9 cellular contexts compared by ENCODE assay signal in genomic region chr6:7053125-7053784, GRCh38. TPM values are rescaled to one million over a fixed set of nuclear protein-coding genes. Genes with fewer than 3 reads are reported as not detected.
DNase-seq lines count a peak whose midpoint lies in the region; ATAC-seq, FAIRE-seq and TF ChIP-seq lines count a peak whose summit lies in the region.
"Had no signal": no experiment of that assay in that cellular context is flagged by ENCODE, and none has a peak within 500 bp of the region (broad histone marks: within the 10 kb centered on the region; RNA-seq: fewer than 3 reads in every experiment).

No MANE protein-coding gene starts in this region.

- POLR2A ChIA-PET in K562 (lab: Yijun Ruan, JAX): interaction anchor here (0.5 to 1.6 kb wide), 5 partner anchors 10 to 357 kb away, joined by 3 to 5 read pairs (median 3); no protein-coding TSS in a partner anchor

- ATAC-seq in activated T-cell treated with anti-CD3 and anti-CD28 coated beads, Interleukin-2, amount 50 U/mL, for 72 hours (replicated peaks in 1 of 2): no peak
- 0 out of 3 replicates have a peak, but pooled peaks have one; percentile 4 for ATAC-seq in K562

- H3K79me2 ChIP-seq in K562 (ENCODE audit: control insufficient read depth, insufficient read depth, low read length): no peaks in the 10 kb centered on the region

- TF ChIP-seq EP300 in K562 (IDR thresholded peaks at IDR 0.05; ENCODE audit: low read length) (no peak), tibial nerve (IDR thresholded peaks at IDR 0.05) (no peak)

- no peaks in the 10 kb centered on the region for H4K20me1 ChIP-seq in K562 (replicated peaks; ENCODE audit: control insufficient read depth, insufficient read depth, low read length)

- no peak for TF ChIP-seq CTCF in K562 (IDR thresholded peaks at IDR 0.05 in 2 of 3, conservative IDR thresholded peaks at IDR 0.05 in 1 of 3; ENCODE audit: insufficient read depth in 2 of 3, low read depth in 1 of 3, low read length in 3 of 3)
- TF ChIP-seq CTCF in tibial nerve (IDR thresholded peaks at IDR 0.05): no peak

- peak overlapping the region; percentile 22; the same call in 1 of the 2 replicates for H2AFZ ChIP-seq in K562 (ENCODE audit: low read depth, low read length)

- H3K4me1 ChIP-seq in K562 (replicated peaks in 1 of 2; ENCODE audit: control insufficient read depth in 2 of 2, insufficient read depth in 2 of 2, low read length in 2 of 2) (peaks cover 18 to 26% of the 10 kb centered on the region in 2 experiments), mucosa of rectum (ENCODE audit: control insufficient read depth in 2 of 2, insufficient read depth in 2 of 2, low read length in 2 of 2) (peaks cover 16 to 23% of the 10 kb centered on the region in 2 donors), tibial nerve (peaks cover 0 to 28% (median 14%) of the 10 kb centered on the region in 4 donors)

- H3K9me3 ChIP-seq in K562 (replicated peaks; ENCODE audit: control insufficient read depth, insufficient read depth, low read depth, low read length): no peaks in the 10 kb centered on the region
- no peaks in the 10 kb centered on the region for H3K9me3 ChIP-seq in mucosa of rectum (ENCODE audit: control insufficient read depth in 2 of 2, low read length in 2 of 2)
- no peaks in the 10 kb centered on the region for H3K9me3 ChIP-seq in tibial nerve

- DNase-seq in activated T-cell treated with anti-CD3 and anti-CD28 coated beads, Interleukin-2, amount 50 U/mL, for 72 hours: no peak
- DNase-seq in activated T-cell treated with anti-CD3 and anti-CD28 coated beads, Interleukin-2, amount 50 U/mL, for 48 hours: no peak
- DNase-seq in K562 (ENCODE audit: extremely low read depth in 1 of 4, low spot score in 3 of 4) (peak in 2 of 4 experiments; percentile 51 to 56), tibial nerve (ENCODE audit: low spot score in 2 of 2) (no peak), inferior parietal cortex (ENCODE audit: extremely low spot score) (no peak), NCI-H82 (lab: John Stamatoyannopoulos, UW) (no peak), AG20443 (ENCODE audit: low spot score) (no peak)
- DNase-seq: stimulated activated CD4-positive, alpha-beta T cell treated with anti-CD3 and anti-CD28 coated beads, Interleukin-2, amount 100 ng/mL, for 48 hours had no signal

- peaks cover 18% of the 10 kb centered on the region for H3K4me1 Mint-ChIP-seq in activated T-cell treated with anti-CD3 and anti-CD28 coated beads, Interleukin-2, amount 50 U/mL, for 72 hours (ENCODE audit: low read depth)

- H3K27me3 Mint-ChIP-seq in activated T-cell treated with anti-CD3 and anti-CD28 coated beads, Interleukin-2, amount 50 U/mL, for 72 hours (ENCODE audit: low read depth): peaks cover 22% of the 10 kb centered on the region

- no peaks in the 10 kb centered on the region for H3K9me1 ChIP-seq in K562 (ENCODE audit: control insufficient read depth, insufficient read depth, low read length)

- FAIRE-seq in K562 (lab: Jason Lieb, UNC): peak; percentile 42

- no peak overlapping the region for H3K27ac Mint-ChIP-seq in activated T-cell treated with anti-CD3 and anti-CD28 coated beads, Interleukin-2, amount 50 U/mL, for 72 hours

- CTCF ChIA-PET in K562 (lab: Yijun Ruan, JAX; ENCODE audit: low intra/inter-chr PET ratio): no interaction called here

- no peak overlapping the region for H3K4me2 ChIP-seq in K562 (ENCODE audit: insufficient read depth, low read length)

- intact Hi-C loops in K562 (cut with micrococcal nuclease): no loop called here

- H3K4me3 Mint-ChIP-seq in activated T-cell treated with anti-CD3 and anti-CD28 coated beads, Interleukin-2, amount 50 U/mL, for 72 hours: peak overlapping the region; percentile 67 to 74

- in situ Hi-C loops in K562 (cut with MboI): no loop called here

- no peak for TF ChIP-seq RAD21 in K562 (CRISPR knock-in tag; conservative IDR thresholded peaks at IDR 0.05 in 1 of 2, IDR thresholded peaks at IDR 0.05 in 1 of 2)

- 38% methylated on average over 5 of the region's 5 CpGs for WGBS in K562 (ENCODE audit: insufficient coverage, low coverage, missing lambda C conversion rate)
- 37 to 45% methylated on average over 5 of the region's 5 CpGs for WGBS in tibial nerve, 2 donors

- no peaks in the 10 kb centered on the region for H3K9me3 Mint-ChIP-seq in activated T-cell treated with anti-CD3 and anti-CD28 coated beads, Interleukin-2, amount 50 U/mL, for 72 hours

- H3K27ac ChIP-seq in K562 (ENCODE audit: extremely low read depth, low read depth, low read length) (no peak overlapping the region), mucosa of rectum (ENCODE audit: low read depth in 2 of 2, low read length in 2 of 2) (peak overlapping the region; percentile 97), tibial nerve (peak overlapping the region in 3 of 4 donors; percentile 82 to 89 (median 88))

- H3K36me3 ChIP-seq in K562 (ENCODE audit: control insufficient read depth, insufficient read depth, low read length): no peaks in the 10 kb centered on the region
- H3K36me3 ChIP-seq in mucosa of rectum (ENCODE audit: control insufficient read depth in 2 of 2, insufficient read depth in 2 of 2, low read length in 2 of 2): no peaks in the 10 kb centered on the region
- H3K36me3 ChIP-seq in tibial nerve: no peaks in the 10 kb centered on the region

- H3K27me3 ChIP-seq in K562 (ENCODE audit: control insufficient read depth in 2 of 2, insufficient read depth in 2 of 2, low read length in 2 of 2): no peaks in the 10 kb centered on the region
- H3K27me3 ChIP-seq in mucosa of rectum (ENCODE audit: control insufficient read depth in 2 of 2, insufficient read depth in 2 of 2, low read length in 2 of 2): no peaks in the 10 kb centered on the region
- no peaks in the 10 kb centered on the region for H3K27me3 ChIP-seq in tibial nerve

- TF ChIP-seq POLR2A in K562 (conservative IDR thresholded peaks at IDR 0.05): no peak
- TF ChIP-seq POLR2A in tibial nerve (IDR thresholded peaks at IDR 0.05): no peak

- H3K36me3 Mint-ChIP-seq in activated T-cell treated with anti-CD3 and anti-CD28 coated beads, Interleukin-2, amount 50 U/mL, for 72 hours (ENCODE audit: insufficient read depth in 2 of 2): no peaks in the 10 kb centered on the region

- no peak overlapping the region for H3K4me3 ChIP-seq in K562
- peak overlapping the region; percentile 62 to 66 for H3K4me3 ChIP-seq in mucosa of rectum (ENCODE audit: low read length in 2 of 2)
- no peak overlapping the region for H3K4me3 ChIP-seq in tibial nerve

- H3K9ac ChIP-seq in K562 (ENCODE audit: insufficient read depth in 1 of 2, low read depth in 2 of 2, low read length in 2 of 2): no peak overlapping the region
- H3K9ac ChIP-seq in mucosa of rectum (ENCODE audit: low read depth in 1 of 2, low read length in 2 of 2): peak overlapping the region; percentile 66 to 68

- BruUV-seq in K562 (replicated peaks; lab: Mats Ljungman, UMichigan): no TSS peak

TF ChIP-seq in K562, 482 proteins besides CTCF, POLR2A, EP300 and RAD21 (continues in another document):
- TF ChIP-seq PBX2 (CRISPR knock-in tag; IDR thresholded peaks at IDR 0.05; ENCODE audit: low read depth): no peak
- peak; percentile 39 for TF ChIP-seq PBX2 (tag; conservative IDR thresholded peaks at IDR 0.05; ENCODE audit: low read depth)
- 0 out of 2 replicates have a peak, but pooled peaks have one; percentile 22 for TF ChIP-seq L3MBTL2 (IDR thresholded peaks at IDR 0.05)

RNA-seq across cellular contexts. Expression of gene RREB1, which starts 54.5 kb away (rescaled TPM):
- 10 to 100 TPM; 16.0 to 16.4 TPM for total RNA-seq in activated T-cell treated with anti-CD3 and anti-CD28 coated beads, Interleukin-2, amount 50 U/mL, for 72 hours
- total RNA-seq in K562 (2011; cell fraction: chromatin; rRNA removed; ENCODE audit: low replicate concordance): 128 and 141 TPM in 2 replicates
- 88.6 and 91.1 TPM in 2 replicates for total RNA-seq in K562 (2011; cell fraction: nucleolus; rRNA removed)
- 120 and 166 TPM in 2 replicates for total RNA-seq in K562 (2011; cell fraction: nucleoplasm; rRNA removed)
- 19.3 and 34.7 TPM in 2 replicates for total RNA-seq in K562 (2014; rRNA removed)
- total RNA-seq in K562 (2014; rRNA removed; fragmentation: Illumina TruSeq; extraction: Trizol): 24.3 and 25.0 TPM in 2 replicates
- 21.9 and 22.1 TPM in 2 replicates for total RNA-seq in K562 (2015; rRNA removed; fragmentation: Illumina TruSeq; extraction: Trizol)
- 64.2 and 65.7 TPM in 2 replicates for total RNA-seq in K562 (2021)
- polyA plus RNA-seq in K562 (2011; rRNA removed): 5.2 and 6.0 TPM in 2 replicates
- polyA plus RNA-seq in K562 (2011; cell fraction: cytosol; rRNA removed): 5.6 and 6.8 TPM in 2 replicates
- 25.5 and 29.7 TPM in 2 replicates for polyA plus RNA-seq in K562 (2011; cell fraction: nucleus; rRNA removed)
- polyA plus RNA-seq in K562 (2012): 20.6 and 20.9 TPM in 2 replicates
- polyA plus RNA-seq in K562 (2014; fragmentation: Illumina TruSeq; extraction: Trizol): 23.6 and 25.9 TPM in 2 replicates
- 1 to 10 TPM; 3.3 to 4.8 TPM for polyA plus RNA-seq in K562 (2014; fragmentation: Nextera tagmentation; extraction: Ambion mirVana)
- polyA plus RNA-seq in K562 (2014; rRNA removed): 15.6 and 19.6 TPM in 2 replicates
- 42.2 and 45.2 TPM in 2 replicates for polyA minus RNA-seq in K562 (2011; rRNA and poly(A)+ RNA removed)
- polyA minus RNA-seq in K562 (2011; cell fraction: cytosol; rRNA and poly(A)+ RNA removed): 34.1 and 47.8 TPM in 2 replicates
- 48.1 and 74.3 TPM in 2 replicates for polyA minus RNA-seq in K562 (2011; cell fraction: nucleus; rRNA and poly(A)+ RNA removed)
- 10 to 100 TPM; 32.3 to 61.5 (median 36.3) TPM for total RNA-seq in tibial nerve

Comparison
In these comparisons a context has a peak if more than half of its experiments do, and no peak if none do; other contexts are left out.
1. H3K4me3 ChIP-seq: peak in mucosa of rectum (2 of 2); none in K562 (single experiment) and tibial nerve (0 of 4).
2. H3K9ac ChIP-seq: peak in mucosa of rectum (2 of 2); none in K562 (0 of 2).